In the genomic region with DNA sequence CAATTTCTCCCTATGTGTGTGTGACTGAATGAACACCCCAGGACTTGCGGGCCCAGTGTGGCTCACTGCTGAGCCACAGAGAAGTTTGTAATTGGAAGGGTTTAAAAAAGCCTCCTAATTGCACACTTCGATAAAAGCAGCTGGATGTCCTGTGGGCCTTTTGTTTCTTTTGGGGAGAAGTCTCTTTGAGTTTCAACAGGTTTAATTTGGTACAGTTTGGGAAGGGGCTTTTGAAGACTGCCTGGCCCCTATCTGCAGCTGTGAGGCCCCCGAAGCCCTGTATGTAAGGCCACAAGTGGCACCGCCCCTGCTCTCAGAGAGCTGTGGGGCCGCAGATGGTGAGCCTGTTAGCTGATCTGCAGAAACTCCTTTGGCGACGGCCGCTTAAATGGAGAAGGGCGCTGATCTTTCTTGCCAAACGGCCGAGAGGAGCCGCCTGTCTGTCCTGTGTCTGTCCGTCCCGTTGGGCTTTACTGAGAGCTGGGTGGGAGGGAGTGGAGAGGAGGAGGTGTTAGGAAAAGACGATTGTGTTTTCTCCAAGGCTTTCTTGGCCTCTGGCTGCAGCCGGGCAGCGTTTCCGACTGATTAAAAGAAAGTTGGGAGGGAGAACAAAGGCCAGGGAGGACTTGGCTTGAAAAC, we compare ENCODE assay signal across 10 cellular contexts. TPM values are rescaled to one million over a fixed set of nuclear protein-coding genes. Genes with fewer than 3 reads are reported as not detected.
DNase-seq lines count a peak whose midpoint lies in the region; ATAC-seq and TF ChIP-seq lines count a peak whose summit lies in the region.
"Had no signal": no experiment of that assay in that cellular context is flagged by ENCODE, and none has a peak within 500 bp of the region (broad histone marks: within the 10 kb centered on the region; RNA-seq: fewer than 3 reads in every experiment).

No MANE protein-coding gene starts in this region.

- WGBS in neuronal stem cell (ENCODE audit: extremely low coverage in 2 of 2, insufficient read length in 2 of 2, insufficient replicate concordance in 1 of 2), 2 donors: no CpG with 5 or more reads among the region's 18 CpGs

- H2AK5ac ChIP-seq in neuronal stem cell (ENCODE audit: low read depth, low read length): peak overlapping the region; percentile 95

- peaks cover 49 to 79% (median 74%) of the 10 kb centered on the region in 10 experiments for H3K4me1 ChIP-seq in BLaER1 treated with 17β-estradiol and CSF1 and Interleukin-3, amounts not matched to agents 10 nM and 100 nM
- H3K4me1 ChIP-seq in PC-9 (replicated peaks; ENCODE audit: insufficient read depth): peaks cover 51% of the 10 kb centered on the region
- peaks cover 11 to 39% of the 10 kb centered on the region in 2 donors for H3K4me1 ChIP-seq in neuronal stem cell (ENCODE audit: control insufficient read depth in 2 of 2, insufficient read depth in 1 of 2, low read depth in 1 of 2, low read length in 2 of 2)

- H2AFZ ChIP-seq in PC-9: peak overlapping the region; percentile 61; the same call in 1 of the 2 replicates
- H2AFZ ChIP-seq in neuronal stem cell (ENCODE audit: low read length): peak overlapping the region; percentile 84

- H2BK120ac ChIP-seq in neuronal stem cell (ENCODE audit: low read depth, low read length): peak overlapping the region; percentile 98

- DNase-seq in PC-9: no peak
- DNase-seq in fibroblast of pulmonary artery (ENCODE audit: low read depth): peak; percentile 55
- peak; percentile 83 for DNase-seq in neuronal stem cell (ENCODE audit: low spot score)
- no peak for DNase-seq in NCI-H345 treated with DMSO at 0.1 percent for 48 hours (lab: John Stamatoyannopoulos, UW; ENCODE audit: unreplicated experiment)
- DNase-seq: activated CD4-positive, alpha-beta T cell treated with anti-CD3 and anti-CD28 coated beads for 4 hours had no signal

- H3K14ac ChIP-seq in neuronal stem cell (ENCODE audit: low read length): no peak overlapping the region

- H4K20me1 ChIP-seq in BLaER1 treated with 17β-estradiol and CSF1 and Interleukin-3, amounts not matched to agents 10 nM and 100 nM: peaks cover 0 to 18% (median 8%) of the 10 kb centered on the region in 11 experiments; a peak in 10 of 22 replicates
- no peaks in the 10 kb centered on the region for H4K20me1 ChIP-seq in PC-9 (ENCODE audit: insufficient read depth)

- peaks cover 41% of the 10 kb centered on the region; the same call in 1 of the 2 replicates for H3F3A ChIP-seq in PC-9 (ENCODE audit: insufficient read depth, low read depth)

- TSS peak; percentile 11 for BruUV-seq in PC-9 (replicated peaks; lab: Mats Ljungman, UMichigan)

- H3K18ac ChIP-seq in neuronal stem cell (ENCODE audit: low read length): peak overlapping the region; percentile 100

- H3K36me3 ChIP-seq in BLaER1 treated with 17β-estradiol and CSF1 and Interleukin-3, amounts not matched to agents 10 nM and 100 nM: peaks cover 0 to 5% (median 0%) of the 10 kb centered on the region in 11 experiments; a peak in 2 of 22 replicates
- peaks cover 12% of the 10 kb centered on the region; the same call in 1 of the 2 replicates for H3K36me3 ChIP-seq in PC-9 (ENCODE audit: low read depth)
- H3K36me3 ChIP-seq in neuronal stem cell (replicated peaks in 1 of 2; ENCODE audit: control insufficient read depth in 2 of 2, insufficient read depth in 2 of 2, low read length in 2 of 2): peaks cover 2 to 13% of the 10 kb centered on the region in 2 donors

- H3K79me2 ChIP-seq in PC-9 (ENCODE audit: low read depth): peaks cover 80% of the 10 kb centered on the region

- H4K91ac ChIP-seq in neuronal stem cell (ENCODE audit: low read depth, low read length, poor library complexity): peak overlapping the region; percentile 99

- H3K23ac ChIP-seq in neuronal stem cell (ENCODE audit: low read depth, low read length, poor library complexity): peak overlapping the region; percentile 28

- TF ChIP-seq CTCF in PC-9 (conservative IDR thresholded peaks at IDR 0.05) (no peak), fibroblast of pulmonary artery (IDR thresholded peaks at IDR 0.05; ENCODE audit: low read length, missing control alignments) (no peak)

- H3K4me2 ChIP-seq in BLaER1 treated with 17β-estradiol and CSF1 and Interleukin-3, amounts not matched to agents 10 nM and 100 nM: peak overlapping the region; percentile 92 to 99 (median 98)
- H3K4me2 ChIP-seq in PC-9 (peak overlapping the region; percentile 88), neuronal stem cell (ENCODE audit: insufficient read depth, low read length, poor library complexity, severe bottlenecking) (peak overlapping the region; percentile 89)

- peaks cover 0 to 25% (median 0%) of the 10 kb centered on the region in 11 experiments; a peak in 5 of 22 replicates for H3K27me3 ChIP-seq in BLaER1 treated with 17β-estradiol and CSF1 and Interleukin-3, amounts not matched to agents 10 nM and 100 nM
- no peaks in the 10 kb centered on the region for H3K27me3 ChIP-seq in PC-9 (ENCODE audit: insufficient read depth, low read depth)
- H3K27me3 ChIP-seq in neuronal stem cell (ENCODE audit: control insufficient read depth in 3 of 3, insufficient read depth in 3 of 3, low read depth in 1 of 3, low read length in 3 of 3): peaks cover 0 to 3% (median 0%) of the 10 kb centered on the region in 3 experiments

- H3K4ac ChIP-seq in neuronal stem cell (ENCODE audit: low read length): no peak overlapping the region

- peak overlapping the region; percentile 2 to 84 (median 76); a peak in 18 of 20 replicates for H3K4me3 ChIP-seq in BLaER1 treated with 17β-estradiol and CSF1 and Interleukin-3, amounts not matched to agents 10 nM and 100 nM
- peak overlapping the region; percentile 64 for H3K4me3 ChIP-seq in PC-9
- H3K4me3 ChIP-seq in fibroblast of pulmonary artery (replicated peaks; ENCODE audit: low read depth, low read length): peak overlapping the region; percentile 26
- peak overlapping the region; percentile 31 to 66 for H3K4me3 ChIP-seq in neuronal stem cell (ENCODE audit: low read length in 2 of 2)

- H4K8ac ChIP-seq in neuronal stem cell (ENCODE audit: low read depth, low read length): no peak overlapping the region

- no peaks in the 10 kb centered on the region for H3K9me2 ChIP-seq in PC-9 (ENCODE audit: insufficient read depth)

- intact Hi-C loops in PC-9 (cut with micrococcal nuclease; ENCODE audit: unreplicated experiment): loop anchor here (1.0 kb wide), 1 partner anchor 12 kb away; no protein-coding TSS in a partner anchor

- peaks cover 12% of the 10 kb centered on the region for H3K79me1 ChIP-seq in neuronal stem cell (ENCODE audit: low read depth, low read length)

- H2BK5ac ChIP-seq in neuronal stem cell (ENCODE audit: low read length): peak overlapping the region; percentile 100

- ATAC-seq in HG02588 (IDR thresholded peaks at IDR 0.05; ENCODE audit: unreplicated experiment) (no peak), HG02970 (IDR thresholded peaks at IDR 0.05; ENCODE audit: low FRiP score, unreplicated experiment) (no peak), GM18868 (IDR thresholded peaks at IDR 0.05; ENCODE audit: unreplicated experiment) (no peak)

- CTCF ChIA-PET in PC-9 (lab: Charles Lee): interaction anchor here (1.1 to 1.6 kb wide), 2 partner anchors 12 to 225 kb away, joined by 3 to 5 read pairs; no protein-coding TSS in a partner anchor

- POLR2A ChIA-PET in PC-9 (lab: Charles Lee; ENCODE audit: unreplicated experiment): no interaction called here

- H2BK15ac ChIP-seq in neuronal stem cell (ENCODE audit: low read length): peak overlapping the region; percentile 98

- H3K9me3 ChIP-seq in BLaER1 treated with 17β-estradiol and CSF1 and Interleukin-3, amounts not matched to agents 10 nM and 100 nM (replicated peaks in 1 of 11): no peaks in the 10 kb centered on the region
- H3K9me3 ChIP-seq in PC-9 (ENCODE audit: insufficient read depth, low read depth): no peaks in the 10 kb centered on the region
- H3K9me3 ChIP-seq in neuronal stem cell (replicated peaks in 1 of 2; ENCODE audit: control insufficient read depth in 2 of 2, insufficient read depth in 1 of 2, low read depth in 1 of 2, low read length in 2 of 2): no peaks in the 10 kb centered on the region

- peak overlapping the region in 9 of 11 experiments; percentile 54 to 89 (median 81); a peak in 18 of 22 replicates for H3K27ac ChIP-seq in BLaER1 treated with 17β-estradiol and CSF1 and Interleukin-3, amounts not matched to agents 10 nM and 100 nM
- H3K27ac ChIP-seq in PC-9 (0 out of 2 replicates have a peak overlapping the region, but pooled peaks have one; percentile 6), neuronal stem cell (replicated peaks; ENCODE audit: low read length) (peak overlapping the region; percentile 98)
- H3K27ac ChIP-seq: HL-60 had no signal

- H2BK12ac ChIP-seq in neuronal stem cell (ENCODE audit: low read length): no peak overlapping the region

- H3K9ac ChIP-seq in BLaER1 treated with 17β-estradiol and CSF1 and Interleukin-3, amounts not matched to agents 10 nM and 100 nM: peak overlapping the region in 9 of 11 experiments; percentile 61 to 91 (median 86); a peak in 18 of 22 replicates
- H3K9ac ChIP-seq in neuronal stem cell (ENCODE audit: low read depth, low read length, poor library complexity): peak overlapping the region; percentile 95

RNA-seq across cellular contexts. Expression of a gene that starts 2.1 kb away (rescaled TPM):
- total RNA-seq in PC-9 (2021): 158 and 167 TPM in 2 replicates
- 160 TPM for polyA plus RNA-seq in neuronal stem cell (2013, experiment 1 of 2)
- 157 TPM for polyA plus RNA-seq in neuronal stem cell (2013, experiment 2 of 2)

Comparison
In these comparisons a context has a peak if more than half of its experiments do, and no peak if none do; other contexts are left out.
1. H3K27ac ChIP-seq: peak in every context shown above with its lines; median percentile 98 in neuronal stem cell; 81 in BLaER1 treated with 17β-estradiol and CSF1 and Interleukin-3, amounts not matched to agents 10 nM and 100 nM; 6 in PC-9.
2. DNase-seq: peak in fibroblast of pulmonary artery (single experiment) and neuronal stem cell (single experiment); none in PC-9 (0 of 2) and NCI-H345 treated with DMSO at 0.1 percent for 48 hours (single experiment).
3. Peak in every context shown above with its lines, with median percentiles within 50 percentile points of each other: H3K4me2 ChIP-seq and H3K4me3 ChIP-seq.